ENCODE assay signal across 19 cellular contexts in the genomic region with DNA sequence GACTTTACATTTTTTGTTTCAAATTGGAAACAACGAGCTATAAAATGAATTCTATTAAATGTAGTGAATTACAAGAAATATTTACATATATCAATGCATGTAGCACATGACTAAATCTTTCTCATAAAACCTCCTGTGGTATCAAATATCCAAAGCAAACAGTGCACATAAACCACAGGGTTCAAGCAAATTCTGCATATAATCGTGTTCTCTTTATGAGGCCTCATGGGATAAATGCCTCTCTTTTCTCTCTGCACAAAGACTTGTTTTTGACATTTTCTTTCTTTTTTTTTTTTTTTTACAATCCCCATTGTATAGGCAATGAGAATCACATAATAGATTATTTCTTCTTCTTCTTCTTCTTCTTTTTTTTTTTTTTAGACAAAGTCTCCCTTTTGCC.
DNase-seq lines count a peak whose midpoint lies in the region; ATAC-seq, FAIRE-seq and TF ChIP-seq lines count a peak whose summit lies in the region.
"Had no signal": no experiment of that assay in that cellular context is flagged by ENCODE, and none has a peak within 500 bp of the region (broad histone marks: within the 10 kb centered on the region; RNA-seq: fewer than 3 reads in every experiment).

No MANE protein-coding gene starts in this region.

- FAIRE-seq in frontal cortex (lab: Jason Lieb, UNC), result peak; percentile 95
- FAIRE-seq: A204.1 had no signal

- TF ChIP-seq POLR2A in lower leg skin (IDR thresholded peaks at IDR 0.05), result no peak

- ATAC-seq in HG03175 (IDR thresholded peaks at IDR 0.05; ENCODE audit: unreplicated experiment), result no peak

- DNase-seq in NCI-H146 (lab: John Stamatoyannopoulos, UW) (peak; percentile 9), NCI-H146 treated with DMSO at 0.1 percent for 48 hours (lab: John Stamatoyannopoulos, UW; ENCODE audit: unreplicated experiment) (no peak), NCI-H69 (lab: John Stamatoyannopoulos, UW) (peak; percentile 75), frontal cortex (ENCODE audit: low spot score in 2 of 2) (peak in 1 of 2 donors; percentile 9), superior temporal gyrus (ENCODE audit: extremely low spot score) (peak; percentile 84), ureter (ENCODE audit: low spot score) (no peak), lower leg skin (ENCODE audit: low spot score in 2 of 2) (no peak)
- DNase-seq: Calu3; CD4-positive, alpha-beta memory T cell; DMS79 treated with DMSO at 0.1 percent for 48 hours; Kasumi-1; MG63; NCI-H1092 treated with DMSO at 0.1 percent for 48 hours; NCI-H1694; NCI-H2081 treated with DMSO at 0.1 percent for 48 hours had no signal

- no peak for TF ChIP-seq CTCF in lower leg skin (IDR thresholded peaks at IDR 0.05)

- intact Hi-C loops in lower leg skin (cut with DNase I; ENCODE audit: low total_unique reads), result no loop called here

- WGBS in lower leg skin, 2 donors, result 73 to 83% methylated on average over 2 of the region's 2 CpGs

- no peak overlapping the region for H3K4me3 ChIP-seq in lower leg skin (ENCODE audit: low read depth, poor library complexity, severe bottlenecking)
- H3K4me3 ChIP-seq: BLaER1, MG63, SJCRH30 had no signal

Comparison
In these comparisons a context has a peak if more than half of its experiments do, and no peak if none do; other contexts are left out.
1. DNase-seq: peak in NCI-H146 (single experiment), NCI-H69 (single experiment) and superior temporal gyrus (single experiment); none in NCI-H146 treated with DMSO at 0.1 percent for 48 hours (single experiment), ureter (single experiment) and lower leg skin (0 of 2).